Comparison of ENCODE assay signal across 8 cellular contexts in genomic region chr1:147669475-147670318, GRCh38. TPM values are rescaled to one million over a fixed set of nuclear protein-coding genes. Genes with fewer than 3 reads are reported as not detected.
A peak's percentile ranks its signal among the peaks of the same experiment; 100 is the strongest.
DNase-seq lines count a peak whose midpoint lies in the region; ATAC-seq and TF ChIP-seq lines count a peak whose summit lies in the region.

No MANE protein-coding gene starts in this region.

- TF ChIP-seq POLR2A in heart left ventricle (IDR thresholded peaks at IDR 0.05): no peak

- H3K23ac ChIP-seq in trophoblast cell (ENCODE audit: low read length): no peak overlapping the region

- TF ChIP-seq CTCF in Caco-2 (IDR thresholded peaks at IDR 0.05; ENCODE audit: insufficient read depth in 1 of 2, low read depth in 1 of 2, low read length in 1 of 2, severe bottlenecking in 1 of 2, unreplicated experiment in 1 of 2) (no peak), heart left ventricle (IDR thresholded peaks at IDR 0.05) (no peak)

- no peak overlapping the region for H2BK12ac ChIP-seq in trophoblast cell (ENCODE audit: low read length)

- no peaks in the 10 kb centered on the region for H3K9me3 Mint-ChIP-seq in Caco-2 (ENCODE audit: unreplicated experiment)
- H3K9me3 Mint-ChIP-seq in activated naive CD8-positive, alpha-beta T cell treated with anti-CD3 and anti-CD28 coated beads for 36 hours: no peaks in the 10 kb centered on the region

- BruUV-seq in Caco-2 (replicated peaks; lab: Mats Ljungman, UMichigan): no TSS peak

- H3K9ac ChIP-seq in trophoblast cell (ENCODE audit: low read length): peak overlapping the region; percentile 82

- peak overlapping the region; percentile 99 for H3K4me2 ChIP-seq in trophoblast cell (ENCODE audit: low read length)

- peak; percentile 64 to 67 for DNase-seq in Caco-2
- DNase-seq in SHP77 (lab: John Stamatoyannopoulos, UW): peak; percentile 76 to 84
- peak; percentile 53 for DNase-seq in activated naive CD8-positive, alpha-beta T cell treated with anti-CD3 and anti-CD28 coated beads for 36 hours
- peak; percentile 30 to 75 (median 45) for DNase-seq in heart left ventricle
- peak; percentile 52 to 66 for DNase-seq in trophoblast cell
- DNase-seq in H4 (ENCODE audit: low spot score): no peak

- H2BK120ac ChIP-seq in trophoblast cell (ENCODE audit: insufficient read depth, low read length, poor library complexity): no peak overlapping the region

- ATAC-seq in GM19438 (IDR thresholded peaks at IDR 0.05; ENCODE audit: low read depth, unreplicated experiment) (peak; percentile 37), HG03521 (IDR thresholded peaks at IDR 0.05; ENCODE audit: unreplicated experiment) (peak; percentile 29), heart left ventricle (peak; percentile 29 to 65 (median 62))

- H3K79me1 ChIP-seq in trophoblast cell (ENCODE audit: low read length): no peaks in the 10 kb centered on the region

- no peak overlapping the region for H3K4ac ChIP-seq in trophoblast cell (ENCODE audit: low read depth, low read length)

- H2BK5ac ChIP-seq in trophoblast cell (ENCODE audit: low read depth, low read length, poor library complexity): no peak overlapping the region

- peak overlapping the region; percentile 93 for H3K4me3 Mint-ChIP-seq in Caco-2 (ENCODE audit: unreplicated experiment)
- H3K4me3 Mint-ChIP-seq in activated naive CD8-positive, alpha-beta T cell treated with anti-CD3 and anti-CD28 coated beads for 36 hours: peak overlapping the region; percentile 91

- CTCF ChIA-PET in Caco-2 (lab: Charles Lee): interaction anchor here (1.0 to 1.6 kb wide), 3 partner anchors 70 to 223 kb away, joined by 4 to 12 read pairs (median 10); no protein-coding TSS in a partner anchor

- H3K4me3 ChIP-seq in Caco-2 (ENCODE audit: low read depth, low read length) (peak overlapping the region; percentile 81), heart left ventricle (peak overlapping the region; percentile 67 to 93 (median 81)), trophoblast cell (ENCODE audit: low read depth, low read length) (peak overlapping the region; percentile 89)

- H3K27me3 Mint-ChIP-seq in Caco-2 (ENCODE audit: insufficient read depth, unreplicated experiment): no peaks in the 10 kb centered on the region
- no peaks in the 10 kb centered on the region for H3K27me3 Mint-ChIP-seq in activated naive CD8-positive, alpha-beta T cell treated with anti-CD3 and anti-CD28 coated beads for 36 hours

- intact Hi-C loops in Caco-2 (cut with micrococcal nuclease; ENCODE audit: unreplicated experiment): loop anchor here (2.0 kb wide), 1 partner anchor 31 kb away; no protein-coding TSS in a partner anchor
- intact Hi-C loops in heart left ventricle (cut with DNase I): loop anchor here in 1 of 10 donors (10.0 kb wide), 1 partner anchor 55 kb away; a partner anchor contains a TSS

- peak overlapping the region; percentile 86 for H3K27ac Mint-ChIP-seq in Caco-2 (ENCODE audit: unreplicated experiment)
- peak overlapping the region; percentile 88 for H3K27ac Mint-ChIP-seq in activated naive CD8-positive, alpha-beta T cell treated with anti-CD3 and anti-CD28 coated beads for 36 hours

- POLR2A ChIA-PET in Caco-2 (lab: Charles Lee): interaction anchor here (0.8 kb wide), 1 partner anchor 23 kb away, joined by 3 read pairs; no protein-coding TSS in a partner anchor

- H3K18ac ChIP-seq in trophoblast cell (ENCODE audit: low read length): peak overlapping the region; percentile 8

- peak overlapping the region; percentile 28 for H4K12ac ChIP-seq in trophoblast cell (ENCODE audit: low read depth, low read length)

- peak overlapping the region; percentile 34 for H4K8ac ChIP-seq in trophoblast cell (ENCODE audit: low read depth, low read length)

- H2AFZ ChIP-seq in trophoblast cell (ENCODE audit: insufficient read depth, low read length, poor library complexity): peak overlapping the region; percentile 88

- peak overlapping the region; percentile 16 for H3K14ac ChIP-seq in trophoblast cell (ENCODE audit: low read length)

- H3K4me1 ChIP-seq in Caco-2 (peaks cover 7% of the 10 kb centered on the region; the same call in 1 of the 2 replicates), heart left ventricle (peaks cover 0 to 20% (median 7%) of the 10 kb centered on the region in 12 donors), trophoblast cell (ENCODE audit: control insufficient read depth in 1 of 2, insufficient read depth in 2 of 2, low read length in 2 of 2) (peaks cover 2 to 3% of the 10 kb centered on the region in 2 experiments)

- no peaks in the 10 kb centered on the region for H3K36me3 ChIP-seq in Caco-2 (ENCODE audit: control insufficient read depth, insufficient read depth, low read length)
- no peaks in the 10 kb centered on the region for H3K36me3 ChIP-seq in heart left ventricle
- H3K36me3 ChIP-seq in trophoblast cell (ENCODE audit: control insufficient read depth in 1 of 2, insufficient read depth in 2 of 2, low read length in 2 of 2): no peaks in the 10 kb centered on the region

- no peaks in the 10 kb centered on the region for H3K27me3 ChIP-seq in Caco-2 (replicated peaks; ENCODE audit: control insufficient read depth, insufficient read depth, low read length)
- H3K27me3 ChIP-seq in heart left ventricle: no peaks in the 10 kb centered on the region
- no peaks in the 10 kb centered on the region for H3K27me3 ChIP-seq in trophoblast cell (ENCODE audit: insufficient read depth, low read length)

- no peaks in the 10 kb centered on the region for H3K79me2 ChIP-seq in trophoblast cell (ENCODE audit: control insufficient read depth, insufficient read depth, low read length, poor library complexity)

- H3K9me3 ChIP-seq in Caco-2 (no peaks in the 10 kb centered on the region), heart left ventricle (no peaks in the 10 kb centered on the region), trophoblast cell (ENCODE audit: insufficient read depth, low read depth, low read length) (no peaks in the 10 kb centered on the region)

- peaks cover 15% of the 10 kb centered on the region for H3K4me1 Mint-ChIP-seq in Caco-2 (ENCODE audit: low read depth, unreplicated experiment)
- H3K4me1 Mint-ChIP-seq in activated naive CD8-positive, alpha-beta T cell treated with anti-CD3 and anti-CD28 coated beads for 36 hours: peaks cover 22% of the 10 kb centered on the region

- H4K91ac ChIP-seq in trophoblast cell (ENCODE audit: low read depth, low read length): peak overlapping the region; percentile 1

- no peak overlapping the region for H2AK5ac ChIP-seq in trophoblast cell (ENCODE audit: low read length)

- H3K36me3 Mint-ChIP-seq in Caco-2 (ENCODE audit: insufficient read depth, unreplicated experiment): no peaks in the 10 kb centered on the region
- H3K36me3 Mint-ChIP-seq in activated naive CD8-positive, alpha-beta T cell treated with anti-CD3 and anti-CD28 coated beads for 36 hours: peaks cover 1% of the 10 kb centered on the region

- peak overlapping the region in 11 of 12 donors; percentile 60 to 86 (median 76) for H3K27ac ChIP-seq in heart left ventricle
- no peak overlapping the region for H3K27ac ChIP-seq in trophoblast cell (ENCODE audit: low read depth, low read length)

- 0 to 1% (median 0%) methylated on average over 19 to 53 of the region's 53 CpGs for WGBS in heart left ventricle, 4 donors
- no CpG with 5 or more reads among the region's 53 CpGs for WGBS in trophoblast cell (ENCODE audit: extremely low coverage, insufficient coverage, insufficient read length)

RNA-seq across cellular contexts. Expression of gene ACP6, which starts 0.6 kb away (rescaled TPM):
- 24.6 and 26.7 TPM in 2 replicates for total RNA-seq in Caco-2 (2022)
- total RNA-seq in activated naive CD8-positive, alpha-beta T cell treated with anti-CD3 and anti-CD28 coated beads for 36 hours: 10 to 100 TPM; 11.2 to 16.8 TPM
- total RNA-seq in heart left ventricle: 10 to 100 TPM in 8 of 9 donors, 1 to 10 TPM in 1; 9.0 to 27.8 (median 14.7) TPM
- polyA plus RNA-seq in heart left ventricle: 1 to 10 TPM; 4.0 to 9.3 TPM
- 3.2 and 3.6 TPM in 2 replicates for polyA plus RNA-seq in trophoblast cell (2013)
- 7.3 and 10.9 TPM in 2 replicates for total RNA-seq in H4 (2014; rRNA removed; shearing (Covaris generic))
